Comparison of ENCODE assay signal across 23 cellular contexts in the genomic region with DNA sequence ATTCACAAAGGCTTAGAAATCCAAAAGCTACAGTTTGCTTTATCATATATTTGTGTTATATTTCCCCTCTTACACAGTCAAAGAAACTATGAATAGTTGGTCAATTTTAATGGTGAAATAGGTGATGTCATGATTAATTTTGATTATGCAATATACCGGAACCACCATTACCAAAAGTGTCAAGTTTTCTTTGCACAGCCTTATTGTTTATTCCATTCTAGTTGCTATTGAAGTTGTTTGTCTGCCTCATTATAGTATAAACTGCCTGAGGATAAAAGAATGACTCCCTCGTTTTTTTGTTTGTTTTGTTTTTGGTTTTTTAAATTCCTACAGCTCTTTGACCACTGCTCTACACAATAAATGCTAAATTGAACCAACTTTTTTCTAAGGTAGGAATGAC.
DNase-seq lines count a peak whose midpoint lies in the region; ATAC-seq, FAIRE-seq and TF ChIP-seq lines count a peak whose summit lies in the region.
"Had no signal": no experiment of that assay in that cellular context is flagged by ENCODE, and none has a peak within 500 bp of the region (broad histone marks: within the 10 kb centered on the region; RNA-seq: fewer than 3 reads in every experiment).

No MANE protein-coding gene starts in this region.

- CTCF ChIA-PET in HepG2 (lab: Yijun Ruan, JAX; ENCODE audit: low intra/inter-chr PET ratio, low total read pairs) = no interaction called here

- H4K20me1 ChIP-seq in HepG2 (ENCODE audit: insufficient read depth, low read length) = no peaks in the 10 kb centered on the region

- in situ Hi-C loops in HepG2 (cut with HindIII; ENCODE audit: extremely low pct_ligation_motif_present, low pct_unique_long_range_greater_than_20kb) = no loop called here

- intact Hi-C loops in HepG2 (cut with micrococcal nuclease; ENCODE audit: unreplicated experiment) = no loop called here
- intact Hi-C loops in right lobe of liver (cut with DNase I) = no loop called here

- POLR2A ChIA-PET in HepG2 (lab: Yijun Ruan, JAX) = no interaction called here

- H3K4me1 ChIP-seq in HepG2 (ENCODE audit: insufficient read depth, low read length) (no peaks in the 10 kb centered on the region), right lobe of liver (no peaks in the 10 kb centered on the region)

- H2AFZ ChIP-seq in HepG2 (ENCODE audit: low read length) = no peak overlapping the region
- H2AFZ ChIP-seq: GM23338 had no signal

- DNase-seq in HepG2 (ENCODE audit: low spot score) (no peak), right lobe of liver (no peak), NCI-H460 (ENCODE audit: extremely low read depth, low read depth) (peak; percentile 5), mesenteric fat pad (ENCODE audit: low spot score) (no peak), HTR-8/SVneo (ENCODE audit: insufficient read length, low spot score) (no peak)
- no peak for DNase-seq in activated CD8-positive, alpha-beta memory T cell treated with anti-CD3 and anti-CD28 coated beads, Interleukin-2, amount 50 U/mL, for 48 hours
- DNase-seq: 8988T, DMS 273 treated with DMSO at 0.1 percent for 48 hours, DND-41, GF-D8, Karpas-422, NCI-H1092 treated with DMSO at 0.1 percent for 48 hours, NCI-H146, NCI-H2081, NCI-H510A, NCI-H774, SIG-M5 had no signal

- H3K27ac ChIP-seq in HepG2 (ENCODE audit: extremely low read length, insufficient read depth, low read length) (no peak overlapping the region), right lobe of liver (no peak overlapping the region)
- H3K27ac ChIP-seq: RWPE1 had no signal

- H3K4me3 ChIP-seq in HepG2 (replicated peaks in 1 of 3; ENCODE audit: insufficient read depth in 1 of 3, low read depth in 2 of 3, low read length in 3 of 3) (no peak overlapping the region), right lobe of liver (no peak overlapping the region)
- H3K4me3 ChIP-seq: GM23338 had no signal

- H3K4me2 ChIP-seq in HepG2 (ENCODE audit: low read depth, low read length) = no peak overlapping the region
- H3K4me2 ChIP-seq: GM23338 had no signal

- TF ChIP-seq EP300 in HepG2 (IDR thresholded peaks at IDR 0.05; ENCODE audit: low read depth in 2 of 2, low read length in 2 of 2) = no peak
- TF ChIP-seq EP300 in HepG2 (CRISPR knock-in tag; IDR thresholded peaks at IDR 0.05; ENCODE audit: borderline replicate concordance) = no peak

- no peaks in the 10 kb centered on the region for H3K79me2 ChIP-seq in HepG2 (ENCODE audit: insufficient read depth, low read length)

- H3K36me3 ChIP-seq in HepG2 (replicated peaks in 1 of 2; ENCODE audit: control insufficient read depth in 1 of 2, insufficient read depth in 2 of 2, low read length in 2 of 2) = no peaks in the 10 kb centered on the region
- no peaks in the 10 kb centered on the region for H3K36me3 ChIP-seq in right lobe of liver

- H3K9me3 ChIP-seq in HepG2 (ENCODE audit: low read length) (peaks cover 84% of the 10 kb centered on the region), right lobe of liver (no peaks in the 10 kb centered on the region)

- H3K27me3 ChIP-seq in HepG2 (ENCODE audit: control insufficient read depth in 1 of 2, insufficient read depth in 2 of 2, low read length in 2 of 2) (no peaks in the 10 kb centered on the region), right lobe of liver (no peaks in the 10 kb centered on the region)

- TF ChIP-seq CTCF in HepG2 (CRISPR knock-in tag; IDR thresholded peaks at IDR 0.05) (no peak), right lobe of liver (IDR thresholded peaks at IDR 0.05) (no peak)

- no peak for TF ChIP-seq POLR2A in HepG2 (IDR thresholded peaks at IDR 0.05; ENCODE audit: insufficient read depth in 1 of 2, low read depth in 2 of 2, low read length in 2 of 2)
- no peak for TF ChIP-seq POLR2A in right lobe of liver (IDR thresholded peaks at IDR 0.05)

- no peak for TF ChIP-seq RAD21 in HepG2 (CRISPR knock-in tag; IDR thresholded peaks at IDR 0.05)

- no peak overlapping the region for H3K9ac ChIP-seq in HepG2 (ENCODE audit: insufficient read depth, low read depth, low read length)

- BruUV-seq in HepG2 (replicated peaks; lab: Mats Ljungman, UMichigan) = no TSS peak

- no peak for ATAC-seq in HepG2
- no peak for ATAC-seq in right lobe of liver
- no peak for ATAC-seq in HG03520 (IDR thresholded peaks at IDR 0.05; ENCODE audit: unreplicated experiment)
- ATAC-seq: GM23338 had no signal

- FAIRE-seq in HepG2 (lab: Jason Lieb, UNC) (no peak), endometrium (lab: Jason Lieb, UNC) (peak; percentile 97), HTR-8/SVneo (lab: Jason Lieb, UNC) (no peak)
- FAIRE-seq: GM12891, GM19239 had no signal

- 3% methylated on average over 2 of the region's 2 CpGs for WGBS in HepG2 (ENCODE audit: low lambda C conversion rate)
- 46% methylated on average over 2 of the region's 2 CpGs for WGBS in right lobe of liver (ENCODE audit: insufficient coverage, low coverage, low lambda C conversion rate, missing lambda C conversion rate)

TF ChIP-seq in HepG2, 621 proteins besides CTCF, POLR2A, EP300 and RAD21:
- TF ChIP-seq CEBPB (IDR thresholded peaks at IDR 0.05; ENCODE audit: borderline replicate concordance, low read depth, low read length) (peak; percentile 41; the same call in 1 of the 2 replicates), ZNF251 (CRISPR knock-in tag; IDR thresholded peaks at IDR 0.05) (no peak), ATF7 (IDR thresholded peaks at IDR 0.05) (peak; percentile 86), ATF7 (CRISPR knock-in tag; IDR thresholded peaks at IDR 0.05) (no peak), EEA1 (CRISPR knock-in tag; IDR thresholded peaks at IDR 0.05; ENCODE audit: borderline replicate concordance) (no peak)
